In genomic region chr4:105060628-105061027, GRCh38 we compare ENCODE assay signal across 8 cellular contexts.
A peak's percentile ranks its signal among the peaks of the same experiment; 100 is the strongest.
DNase-seq lines count a peak whose midpoint lies in the region; ATAC-seq lines count a peak whose summit lies in the region.

No MANE protein-coding gene starts in this region.

- no peaks in the 10 kb centered on the region for H3K27me3 Mint-ChIP-seq in stimulated activated naive B cell treated with anti-CD40 and anti-IgM and Interleukin-4, amounts not matched to agents 10 μg/mL and 1 μg/mL and 100 μg/mL, for 72 hours

- peak overlapping the region in 1 of 2 donors; percentile 60 for H3K4me3 Mint-ChIP-seq in stimulated activated naive B cell treated with anti-CD40 and anti-IgM and Interleukin-4, amounts not matched to agents 10 μg/mL and 1 μg/mL and 100 μg/mL, for 72 hours

- peak overlapping the region; percentile 7 for H3K27ac Mint-ChIP-seq in stimulated activated naive B cell treated with anti-CD40 and anti-IgM and Interleukin-4, amounts not matched to agents 10 μg/mL and 1 μg/mL and 100 μg/mL, for 72 hours

- H3K9me3 Mint-ChIP-seq in stimulated activated naive B cell treated with anti-CD40 and anti-IgM and Interleukin-4, amounts not matched to agents 10 μg/mL and 1 μg/mL and 100 μg/mL, for 72 hours: no peaks in the 10 kb centered on the region

- peak overlapping the region; percentile 28 for H3K27ac ChIP-seq in caudate nucleus (ENCODE audit: low read depth, low read length)

- H3K4me1 Mint-ChIP-seq in stimulated activated naive B cell treated with anti-CD40 and anti-IgM and Interleukin-4, amounts not matched to agents 10 μg/mL and 1 μg/mL and 100 μg/mL, for 72 hours: peaks cover 26 to 47% of the 10 kb centered on the region in 2 donors

- ATAC-seq in GM18870 (IDR thresholded peaks at IDR 0.05; ENCODE audit: unreplicated experiment): peak; percentile 88
- ATAC-seq in HG02610 (IDR thresholded peaks at IDR 0.05; ENCODE audit: unreplicated experiment): peak; percentile 80
- ATAC-seq in stimulated activated naive B cell treated with anti-CD40 and anti-IgM and Interleukin-4, amounts not matched to agents 10 μg/mL and 1 μg/mL and 100 μg/mL, for 72 hours (replicated peaks): peak; percentile 92 to 93
- no peak for ATAC-seq in left lobe of liver

- DNase-seq in NCI-H226 (peak; percentile 54), caudate nucleus (lab: John Stamatoyannopoulos, UW) (no peak), left lobe of liver (ENCODE audit: low spot score) (no peak), NCI-H774 (lab: John Stamatoyannopoulos, UW) (no peak)
- peak; percentile 67 for DNase-seq in stimulated activated naive B cell treated with anti-CD40 and anti-IgM and Interleukin-4, amounts not matched to agents 10 μg/mL and 1 μg/mL and 100 μg/mL, for 72 hours
- DNase-seq in activated CD4-positive, CD25-positive, alpha-beta regulatory T cell treated with anti-CD3 and anti-CD28 coated beads, Interleukin-2, amount 50 U/mL, for 72 hours: no peak

- no peaks in the 10 kb centered on the region for H3K36me3 Mint-ChIP-seq in stimulated activated naive B cell treated with anti-CD40 and anti-IgM and Interleukin-4, amounts not matched to agents 10 μg/mL and 1 μg/mL and 100 μg/mL, for 72 hours

Comparison
In these comparisons a context has a peak if more than half of its experiments do, and no peak if none do; other contexts are left out.
1. DNase-seq: peak in NCI-H226 (single experiment) and stimulated activated naive B cell treated with anti-CD40 and anti-IgM and Interleukin-4, amounts not matched to agents 10 μg/mL and 1 μg/mL and 100 μg/mL, for 72 hours (single experiment); none in caudate nucleus (0 of 61), left lobe of liver (single experiment), NCI-H774 (single experiment) and activated CD4-positive, CD25-positive, alpha-beta regulatory T cell treated with anti-CD3 and anti-CD28 coated beads, Interleukin-2, amount 50 U/mL, for 72 hours (single experiment).